ENCODE assay signal across 12 cellular contexts in genomic region chr13:44719857-44720671, GRCh38.
DNase-seq lines count a peak whose midpoint lies in the region; ATAC-seq and TF ChIP-seq lines count a peak whose summit lies in the region.
"Had no signal": no experiment of that assay in that cellular context is flagged by ENCODE, and none has a peak within 500 bp of the region (broad histone marks: within the 10 kb centered on the region; RNA-seq: fewer than 3 reads in every experiment).

No MANE protein-coding gene starts in this region.

- H4K20me1 ChIP-seq in mammary epithelial cell (ENCODE audit: insufficient read depth, low read length), result no peaks in the 10 kb centered on the region

- H3K4me1 ChIP-seq in SJSA1 (replicated peaks), result peaks cover 26% of the 10 kb centered on the region
- peaks cover 28% of the 10 kb centered on the region for H3K4me1 ChIP-seq in mammary epithelial cell (ENCODE audit: insufficient read depth, low read length)

- TF ChIP-seq POLR2A in GM18505 (IDR thresholded peaks at IDR 0.05; ENCODE audit: borderline replicate concordance, extremely low read depth, insufficient read depth, insufficient read length), result no peak

- peaks cover 4% of the 10 kb centered on the region; the same call in 1 of the 2 replicates for H3K9me3 ChIP-seq in SJSA1 (replicated peaks)
- no peaks in the 10 kb centered on the region for H3K9me3 ChIP-seq in mammary epithelial cell (replicated peaks; ENCODE audit: insufficient read depth, low read length)
- H3K9me3 ChIP-seq: breast epithelium had no signal

- no peaks in the 10 kb centered on the region for H3K79me2 ChIP-seq in mammary epithelial cell (ENCODE audit: insufficient read depth, low read length)

- H3K27ac ChIP-seq in SJSA1 (peak overlapping the region; percentile 62), mammary epithelial cell (ENCODE audit: insufficient read depth, low read depth, low read length) (no peak overlapping the region)

- H3K4me3 ChIP-seq in SJSA1, result no peak overlapping the region
- no peak overlapping the region for H3K4me3 ChIP-seq in fibroblast of villous mesenchyme (ENCODE audit: low read depth, low read length)
- H3K4me3 ChIP-seq in mammary epithelial cell (replicated peaks in 1 of 3; ENCODE audit: insufficient read depth in 1 of 3, low read depth in 2 of 3, low read length in 3 of 3), result no peak overlapping the region
- H3K4me3 ChIP-seq: breast epithelium had no signal

- H2AFZ ChIP-seq in mammary epithelial cell (ENCODE audit: low read depth, low read length), result no peak overlapping the region

- H3K9ac ChIP-seq in mammary epithelial cell (ENCODE audit: insufficient read depth, low read length), result no peak overlapping the region

- H3K36me3 ChIP-seq in SJSA1 (no peaks in the 10 kb centered on the region), mammary epithelial cell (ENCODE audit: insufficient read depth, low read length) (peaks cover 2% of the 10 kb centered on the region)
- H3K36me3 ChIP-seq: breast epithelium had no signal

- peak; percentile 78 for DNase-seq in Caki2 (ENCODE audit: low read depth)
- peak; percentile 81 to 93 for DNase-seq in SJSA1 (ENCODE audit: low read depth in 1 of 2, low spot score in 2 of 2)
- DNase-seq in fibroblast of villous mesenchyme (ENCODE audit: low read depth), result peak; percentile 50
- DNase-seq in renal cortical epithelial cell (ENCODE audit: low read depth), result peak; percentile 99
- DNase-seq in mammary epithelial cell, result no peak
- no peak for DNase-seq in DMS79 (lab: John Stamatoyannopoulos, UW)
- DNase-seq: activated CD8-positive, alpha-beta memory T cell treated with anti-CD3 and anti-CD28 coated beads, Interleukin-2, amount 50 U/mL, for 48 hours; NCI-H510A treated with DMSO at 0.1 percent for 48 hours; substantia nigra had no signal

- 38% methylated on average over 3 of the region's 3 CpGs for WGBS in mammary epithelial cell (ENCODE audit: low coverage, missing lambda C conversion rate)

- dilution Hi-C loops in mammary epithelial cell (cut with HindIII; ENCODE audit: low sequenced_read_pairs), result loop anchor here (5.0 kb wide), 1 partner anchor 52 kb away; no protein-coding TSS in a partner anchor

- no peaks in the 10 kb centered on the region for H3K27me3 ChIP-seq in SJSA1 (replicated peaks)
- H3K27me3 ChIP-seq in mammary epithelial cell (ENCODE audit: insufficient read depth, low read length), result no peaks in the 10 kb centered on the region
- H3K27me3 ChIP-seq: breast epithelium had no signal

- CTCF ChIA-PET in mammary epithelial cell (lab: Charles Lee; ENCODE audit: low non-redundant PET), result no interaction called here

- no TSS peak for BruUV-seq in mammary epithelial cell (replicated peaks; lab: Mats Ljungman, UMichigan)

- intact Hi-C loops in mammary epithelial cell (cut with micrococcal nuclease), result no loop called here

- TF ChIP-seq CTCF in fibroblast of villous mesenchyme (IDR thresholded peaks at IDR 0.05; ENCODE audit: insufficient read depth, low read depth, low read length) (no peak), mammary epithelial cell (conservative IDR thresholded peaks at IDR 0.05 in 1 of 2, IDR thresholded peaks at IDR 0.05 in 1 of 2; ENCODE audit: extremely low read depth in 1 of 2, insufficient read depth in 1 of 2, low read depth in 1 of 2, low read length in 2 of 2) (no peak)

- in situ Hi-C loops in Caki2 (cut with HindIII; ENCODE audit: low pct_unique_long_range_greater_than_20kb, low sequenced_read_pairs), result no loop called here
- in situ Hi-C loops in mammary epithelial cell (cut with MboI; ENCODE audit: low sequenced_read_pairs in 2 of 2), result no loop called here

- no peak for ATAC-seq in GM18505 (IDR thresholded peaks at IDR 0.05; ENCODE audit: unreplicated experiment)
- no peak for ATAC-seq in GM18498 (IDR thresholded peaks at IDR 0.05; ENCODE audit: unreplicated experiment)

- H3K4me2 ChIP-seq in mammary epithelial cell (ENCODE audit: insufficient read depth, low read depth, low read length), result no peak overlapping the region

Comparison
In these comparisons a context has a peak if more than half of its experiments do, and no peak if none do; other contexts are left out.
1. DNase-seq: peak in Caki2 (single experiment), SJSA1 (2 of 2), fibroblast of villous mesenchyme (single experiment) and renal cortical epithelial cell (single experiment); none in mammary epithelial cell (single experiment) and DMS79 (single experiment).